11 cellular contexts compared by ENCODE assay signal in the genomic region with DNA sequence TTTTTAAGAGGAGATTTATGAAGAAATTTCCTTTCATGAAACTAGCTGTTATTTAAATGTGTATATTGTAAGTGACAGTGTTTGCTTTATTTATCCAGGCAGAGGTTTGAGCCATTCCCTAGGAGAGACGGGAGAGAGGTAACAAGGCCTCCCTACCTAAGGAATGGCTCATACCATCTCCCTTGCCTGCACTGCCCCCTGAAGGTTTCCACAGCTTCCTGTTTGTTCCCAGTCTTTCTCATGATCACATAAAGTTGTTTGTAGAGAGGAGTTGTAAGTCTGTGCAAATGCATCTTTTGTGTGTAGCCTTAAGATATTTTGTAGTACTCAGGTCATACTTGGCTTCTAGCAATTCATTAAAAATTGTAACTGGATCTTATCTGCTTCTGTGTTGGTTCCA.
DNase-seq lines count a peak whose midpoint lies in the region; ATAC-seq and TF ChIP-seq lines count a peak whose summit lies in the region.
"Had no signal": no experiment of that assay in that cellular context is flagged by ENCODE, and none has a peak within 500 bp of the region (broad histone marks: within the 10 kb centered on the region; RNA-seq: fewer than 3 reads in every experiment).

No MANE protein-coding gene starts in this region.

- H3K9me3 ChIP-seq in NT2/D1 (ENCODE audit: insufficient read depth, low read length): no peaks in the 10 kb centered on the region
- H3K9me3 ChIP-seq in gastrocnemius medialis: no peaks in the 10 kb centered on the region
- H3K9me3 ChIP-seq: Peyer's patch had no signal

- H3K27ac ChIP-seq in gastrocnemius medialis: no peak overlapping the region
- H3K27ac ChIP-seq: esophagus muscularis mucosa, Peyer's patch had no signal

- TF ChIP-seq POLR2A in gastrocnemius medialis (IDR thresholded peaks at IDR 0.05): no peak

- no peaks in the 10 kb centered on the region for H3K36me3 ChIP-seq in NT2/D1 (ENCODE audit: insufficient read depth, insufficient read length, low read length)
- no peaks in the 10 kb centered on the region for H3K36me3 ChIP-seq in gastrocnemius medialis
- H3K36me3 ChIP-seq: esophagus muscularis mucosa, Peyer's patch had no signal

- H3K9ac ChIP-seq in NT2/D1 (ENCODE audit: insufficient read length, low read depth): no peak overlapping the region

- intact Hi-C loops in gastrocnemius medialis (cut with DNase I; ENCODE audit: low total_unique reads): no loop called here

- DNase-seq in NCI-H345 (lab: John Stamatoyannopoulos, UW) (peak; percentile 13), NCI-H345 treated with DMSO at 0.1 percent for 48 hours (lab: John Stamatoyannopoulos, UW; ENCODE audit: unreplicated experiment) (no peak), NT2/D1 (ENCODE audit: low read depth, low spot score) (peak; percentile 23), epithelial cell of esophagus (ENCODE audit: low read depth) (peak; percentile 79), retinal pigment epithelial cell (ENCODE audit: low read depth) (no peak), NCI-H2081 treated with DMSO at 0.1 percent for 48 hours (lab: John Stamatoyannopoulos, UW) (no peak), gastrocnemius medialis (no peak)
- DNase-seq in stimulated activated CD8-positive, alpha-beta memory T cell treated with anti-CD3 and anti-CD28 coated beads, Interleukin-4, amount 100 ng/mL, for 48 hours: no peak
- DNase-seq: Peyer's patch; stimulated activated naive CD8-positive, alpha-beta T cell treated with anti-CD3 and anti-CD28 coated beads, Interleukin-15, Interleukin-2, amounts not matched to agents 100 U/mL and 50 U/mL, for 24 hours had no signal

- H3K4me1 ChIP-seq in NT2/D1 (ENCODE audit: insufficient read depth, insufficient read length): no peaks in the 10 kb centered on the region
- H3K4me1 ChIP-seq in gastrocnemius medialis: no peaks in the 10 kb centered on the region
- H3K4me1 ChIP-seq: esophagus muscularis mucosa, Peyer's patch had no signal

- in situ Hi-C loops in gastrocnemius medialis (cut with MboI; ENCODE audit: low sequenced_read_pairs in 4 of 4): no loop called here

- no peak for ATAC-seq in gastrocnemius medialis
- ATAC-seq: stimulated activated naive CD8-positive, alpha-beta T cell treated with anti-CD3 and anti-CD28 coated beads, Interleukin-15, Interleukin-2, amounts not matched to agents 100 U/mL and 50 U/mL, for 24 hours had no signal

- TF ChIP-seq CTCF in epithelial cell of esophagus (IDR thresholded peaks at IDR 0.05; ENCODE audit: insufficient read depth, low read depth, low read length, missing control alignments) (peak; percentile 93), retinal pigment epithelial cell (conservative IDR thresholded peaks at IDR 0.05; ENCODE audit: low read depth, low read length) (peak; percentile 55), gastrocnemius medialis (IDR thresholded peaks at IDR 0.05 in 4 of 5, conservative IDR thresholded peaks at IDR 0.05 in 1 of 5) (no peak)

- H3K27me3 ChIP-seq in NT2/D1 (ENCODE audit: insufficient read depth, insufficient read length): no peaks in the 10 kb centered on the region
- no peaks in the 10 kb centered on the region for H3K27me3 ChIP-seq in gastrocnemius medialis
- H3K27me3 ChIP-seq: esophagus muscularis mucosa, Peyer's patch had no signal

- H3K4me3 ChIP-seq in NT2/D1 (ENCODE audit: insufficient read length, low read depth) (no peak overlapping the region), epithelial cell of esophagus (ENCODE audit: low read length) (no peak overlapping the region), retinal pigment epithelial cell (ENCODE audit: low read length) (no peak overlapping the region), gastrocnemius medialis (no peak overlapping the region)
- H3K4me3 ChIP-seq: esophagus muscularis mucosa, Peyer's patch had no signal

Comparison
In these comparisons a context has a peak if more than half of its experiments do, and no peak if none do; other contexts are left out.
1. DNase-seq: peak in NCI-H345 (single experiment), NT2/D1 (single experiment) and epithelial cell of esophagus (single experiment); none in NCI-H345 treated with DMSO at 0.1 percent for 48 hours (single experiment), retinal pigment epithelial cell (single experiment), NCI-H2081 treated with DMSO at 0.1 percent for 48 hours (single experiment), gastrocnemius medialis (0 of 2) and stimulated activated CD8-positive, alpha-beta memory T cell treated with anti-CD3 and anti-CD28 coated beads, Interleukin-4, amount 100 ng/mL, for 48 hours (single experiment).
2. CTCF ChIP-seq: peak in epithelial cell of esophagus (single experiment) and retinal pigment epithelial cell (single experiment); none in gastrocnemius medialis (0 of 5).